ENCODE assay signal across 8 cellular contexts in the genomic region with DNA sequence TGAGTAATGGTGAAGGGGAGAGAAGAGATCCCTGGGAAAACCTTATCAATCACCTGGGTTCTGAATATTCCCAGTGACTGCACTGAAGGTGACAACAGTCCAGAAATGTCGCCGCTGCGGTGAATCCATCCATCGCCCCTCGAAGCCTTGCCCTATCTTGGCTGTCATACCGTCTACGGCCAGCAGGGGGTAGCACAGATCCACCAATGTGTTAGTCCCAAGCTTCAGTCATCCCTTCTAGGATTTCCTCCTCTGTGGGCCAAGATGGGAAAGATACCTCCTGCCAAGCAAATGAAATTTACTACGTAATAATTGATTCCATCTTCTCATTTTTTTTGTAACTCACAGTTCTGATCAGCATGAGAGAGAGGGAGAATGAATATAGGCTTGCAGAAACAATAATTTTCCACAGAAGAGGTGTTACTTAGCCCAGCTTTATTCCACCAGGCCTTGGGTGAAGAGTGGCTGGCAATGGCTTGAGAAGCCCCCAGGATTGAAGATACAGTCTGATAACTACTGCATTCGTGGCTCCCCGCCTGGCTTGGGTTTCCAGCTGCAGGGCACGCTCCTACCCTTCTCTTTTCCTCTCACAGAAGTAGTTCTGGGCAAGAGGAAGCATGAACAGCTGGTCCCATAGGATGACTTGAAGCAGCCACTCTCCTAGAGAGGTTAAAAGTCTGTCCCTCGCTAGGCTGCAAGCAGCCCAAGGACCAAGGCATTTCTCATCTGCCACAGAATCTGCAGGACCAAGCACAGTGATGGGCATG. TPM values are rescaled to one million over a fixed set of nuclear protein-coding genes. Genes with fewer than 3 reads are reported as not detected.
A peak's percentile ranks its signal among the peaks of the same experiment; 100 is the strongest.
DNase-seq lines count a peak whose midpoint lies in the region; ATAC-seq, FAIRE-seq and TF ChIP-seq lines count a peak whose summit lies in the region.

No MANE protein-coding gene starts in this region.

- no peaks in the 10 kb centered on the region for H3K36me3 ChIP-seq in ascending aorta
- no peaks in the 10 kb centered on the region for H3K36me3 ChIP-seq in right atrium auricular region
- no peaks in the 10 kb centered on the region for H3K36me3 ChIP-seq in gastrocnemius medialis

- no peak overlapping the region for H3K4me3 ChIP-seq in ascending aorta
- no peak overlapping the region for H3K4me3 ChIP-seq in right atrium auricular region
- no peak overlapping the region for H3K4me3 ChIP-seq in gastrocnemius medialis

- no peak for DNase-seq in GM12891 (ENCODE audit: insufficient read length, low spot score)
- peak; percentile 37 for DNase-seq in NCI-H2029 (lab: John Stamatoyannopoulos, UW)
- peak; percentile 68 for DNase-seq in T1000 (lab: John Stamatoyannopoulos, UW)
- peak; percentile 48 to 92 for DNase-seq in ascending aorta (ENCODE audit: low spot score in 2 of 2)
- peak; percentile 94 for DNase-seq in right atrium auricular region (ENCODE audit: low spot score)
- peak; percentile 60 to 76 for DNase-seq in gastrocnemius medialis

- no peak for TF ChIP-seq POLR2A in GM12891 (IDR thresholded peaks at IDR 0.05; ENCODE audit: low read depth, low read length)
- no peak for TF ChIP-seq POLR2A in gastrocnemius medialis (IDR thresholded peaks at IDR 0.05)

- intact Hi-C loops in ascending aorta (cut with DNase I) (loop anchor here (1.0 to 10.0 kb wide), 4 partner anchors 16 to 616 kb away; no protein-coding TSS in a partner anchor), gastrocnemius medialis (cut with DNase I; ENCODE audit: low total_unique reads) (loop anchor here (1.0 to 2.0 kb wide), 3 partner anchors 16 to 166 kb away; no protein-coding TSS in a partner anchor)

- TF ChIP-seq CTCF in ascending aorta (IDR thresholded peaks at IDR 0.05) (peak; percentile 89 to 95 (median 90)), right atrium auricular region (IDR thresholded peaks at IDR 0.05) (peak; percentile 88 to 94), gastrocnemius medialis (IDR thresholded peaks at IDR 0.05 in 4 of 5, conservative IDR thresholded peaks at IDR 0.05 in 1 of 5) (peak; percentile 89 to 99 (median 95))

- H3K27ac ChIP-seq in ascending aorta (no peak overlapping the region), right atrium auricular region (no peak overlapping the region), gastrocnemius medialis (no peak overlapping the region)

- ATAC-seq in gastrocnemius medialis (peak; percentile 83 to 92), HG03460 (IDR thresholded peaks at IDR 0.05; ENCODE audit: unreplicated experiment) (no peak), GM18520 (IDR thresholded peaks at IDR 0.05; ENCODE audit: unreplicated experiment) (no peak)

- H3K9me3 ChIP-seq in ascending aorta (no peaks in the 10 kb centered on the region), right atrium auricular region (no peaks in the 10 kb centered on the region), gastrocnemius medialis (no peaks in the 10 kb centered on the region)

- H3K27me3 ChIP-seq in ascending aorta (peaks cover 5% of the 10 kb centered on the region), right atrium auricular region (no peaks in the 10 kb centered on the region), gastrocnemius medialis (peaks cover 0 to 4% (median 0%) of the 10 kb centered on the region in 3 donors)

- FAIRE-seq in GM12891 (lab: Jason Lieb, UNC): peak; percentile 99

- in situ Hi-C loops in gastrocnemius medialis (cut with MboI; ENCODE audit: low sequenced_read_pairs in 4 of 4): loop anchor here (5.0 to 25.0 kb wide), 3 partner anchors 166 to 618 kb away; partner anchors contain the start of gene SPPL2C (in 1 of the 4)

- H3K4me1 ChIP-seq in ascending aorta (peaks cover 4 to 5% of the 10 kb centered on the region in 2 donors), right atrium auricular region (peaks cover 0 to 24% of the 10 kb centered on the region in 2 donors), gastrocnemius medialis (peaks cover 0 to 4% of the 10 kb centered on the region in 2 donors)

TF ChIP-seq in GM12891, 5 proteins besides CTCF, POLR2A, EP300 and RAD21:
- TF ChIP-seq SPI1 (IDR thresholded peaks at IDR 0.05; ENCODE audit: low read depth, low read length) (no peak), PAX5 (IDR thresholded peaks at IDR 0.05; ENCODE audit: insufficient read depth, low read length, severe bottlenecking) (no peak), POLR2AphosphoS5 (IDR thresholded peaks at IDR 0.05; ENCODE audit: low read depth, low read length) (no peak), TAF1 (IDR thresholded peaks at IDR 0.05; ENCODE audit: low read depth, low read length) (no peak), POU2F2 (IDR thresholded peaks at IDR 0.05; ENCODE audit: low read depth, low read length) (no peak)

RNA-seq across cellular contexts. Expression of gene FMNL1, which starts 2.6 kb away (rescaled TPM):
- polyA plus RNA-seq in GM12891 (2012; ENCODE audit: low read depth, missing spikeins): 49.2 TPM
- total RNA-seq in ascending aorta (10.7 TPM), right atrium auricular region (10 to 100 TPM in 1 of 2 donors, 1 to 10 TPM in 1; 7.6 to 13.6 TPM), gastrocnemius medialis (1 to 10 TPM in 3 of 4 donors, under 1 TPM in 1; 0.22 to 5.2 (median 3.0) TPM)

RNA-seq across cellular contexts. Expression of gene SPATA32, which starts 42.8 kb away (rescaled TPM):
- polyA plus RNA-seq in GM12891 (2012; ENCODE audit: low read depth, missing spikeins): 0.35 TPM
- total RNA-seq in ascending aorta (not detected), right atrium auricular region (not detected), gastrocnemius medialis (not detected)

RNA-seq across cellular contexts. Expression of gene HEXIM2, which starts 57.4 kb away (rescaled TPM):
- 8.7 TPM for polyA plus RNA-seq in GM12891 (2012; ENCODE audit: low read depth, missing spikeins)
- total RNA-seq in ascending aorta (1.4 TPM), right atrium auricular region (1 to 10 TPM; 3.1 to 6.8 TPM), gastrocnemius medialis (10 to 100 TPM; 31.4 to 70.8 (median 64.9) TPM)

Comparison
In these comparisons a context has a peak if more than half of its experiments do, and no peak if none do; other contexts are left out.
1. ATAC-seq: peak in gastrocnemius medialis (2 of 2); none in HG03460 (single experiment) and GM18520 (single experiment).
2. RNA of gene HEXIM2, which starts 57.4 kb away (total RNA-seq): 31.4 to 70.8 TPM in gastrocnemius medialis; 3.1 to 6.8 TPM in right atrium auricular region and 1.4 TPM in ascending aorta (single experiment); every median in the first group is over 4 times any median in the second.
3. Peak in every context shown above with its lines, with median percentiles within 50 percentile points of each other: CTCF ChIP-seq.